ENCODE assay signal across 2 cellular contexts in genomic region chr22:42619261-42620063, GRCh38.
TF ChIP-seq lines count a peak whose summit lies in the region.

No MANE protein-coding gene starts in this region.

TF ChIP-seq in HCT116, 20 proteins besides CTCF, POLR2A, EP300 and RAD21:
- TF ChIP-seq CEBPB (IDR thresholded peaks at IDR 0.05; ENCODE audit: low read depth): no peak
- TF ChIP-seq CBX3 (IDR thresholded peaks at IDR 0.05; ENCODE audit: low read depth): no peak
- no peak for TF ChIP-seq REST (IDR thresholded peaks at IDR 0.05; ENCODE audit: low read depth)
- TF ChIP-seq ZFX (IDR thresholded peaks at IDR 0.05): no peak
- TF ChIP-seq ZBTB33 (IDR thresholded peaks at IDR 0.05; ENCODE audit: extremely low read depth, insufficient replicate concordance, low read length): no peak
- no peak for TF ChIP-seq ATF3 (IDR thresholded peaks at IDR 0.05)

TF ChIP-seq in K562, 482 proteins besides CTCF, POLR2A, EP300 and RAD21:
- no peak for TF ChIP-seq CTBP1 (IDR thresholded peaks at IDR 0.05; ENCODE audit: borderline replicate concordance)
- TF ChIP-seq BRF1 (IDR thresholded peaks at IDR 0.05; ENCODE audit: borderline replicate concordance, extremely low read depth, insufficient read length): no peak
- no peak for TF ChIP-seq STAT6 (CRISPR knock-in tag; IDR thresholded peaks at IDR 0.05)
- TF ChIP-seq ATF6 (CRISPR knock-in tag; IDR thresholded peaks at IDR 0.05): no peak
- TF ChIP-seq PRMT5 (CRISPR knock-in tag; IDR thresholded peaks at IDR 0.05): no peak
- no peak for TF ChIP-seq GABPB2 (CRISPR knock-in tag; conservative IDR thresholded peaks at IDR 0.05)
- TF ChIP-seq POLR2G (IDR thresholded peaks at IDR 0.05; ENCODE audit: low read depth, low read length): 0 out of 2 replicates have a peak, but pooled peaks have one; percentile 18
- TF ChIP-seq STAG1 (CRISPR knock-in tag; IDR thresholded peaks at IDR 0.05; ENCODE audit: borderline replicate concordance): no peak
